20 cellular contexts compared by ENCODE assay signal in genomic region chr15:47409038-47409437, GRCh38.
DNase-seq lines count a peak whose midpoint lies in the region; ATAC-seq and TF ChIP-seq lines count a peak whose summit lies in the region.
"Had no signal": no experiment of that assay in that cellular context is flagged by ENCODE, and none has a peak within 500 bp of the region (broad histone marks: within the 10 kb centered on the region; RNA-seq: fewer than 3 reads in every experiment).

No MANE protein-coding gene starts in this region.

- TF ChIP-seq CTCF in ovary (IDR thresholded peaks at IDR 0.05), result no peak

- intact Hi-C loops in ovary (cut with DNase I), result no loop called here

- H3K27me3 ChIP-seq in adipocyte (replicated peaks; ENCODE audit: control insufficient read depth, insufficient read depth, low read length) (peaks cover 18% of the 10 kb centered on the region), neuronal stem cell (ENCODE audit: control insufficient read depth in 3 of 3, insufficient read depth in 3 of 3, low read depth in 1 of 3, low read length in 3 of 3) (no peaks in the 10 kb centered on the region), ovary (no peaks in the 10 kb centered on the region)

- H3K4me1 ChIP-seq in adipocyte (ENCODE audit: control insufficient read depth, insufficient read depth, low read length), result peaks cover 15% of the 10 kb centered on the region
- peaks cover 0 to 2% of the 10 kb centered on the region in 2 donors for H3K4me1 ChIP-seq in neuronal stem cell (ENCODE audit: control insufficient read depth in 2 of 2, insufficient read depth in 1 of 2, low read depth in 1 of 2, low read length in 2 of 2)
- peaks cover 6% of the 10 kb centered on the region for H3K4me1 ChIP-seq in ovary (ENCODE audit: insufficient read depth)

- no peak overlapping the region for H2AK5ac ChIP-seq in neuronal stem cell (ENCODE audit: low read depth, low read length)

- no peak overlapping the region for H3K4me2 ChIP-seq in neuronal stem cell (ENCODE audit: insufficient read depth, low read length, poor library complexity, severe bottlenecking)
- H3K4me2 ChIP-seq: PC-9 had no signal

- ATAC-seq in GM21576 (IDR thresholded peaks at IDR 0.05; ENCODE audit: unreplicated experiment), result no peak

- H3K18ac ChIP-seq in neuronal stem cell (ENCODE audit: low read length), result no peak overlapping the region

- H3K4me3 ChIP-seq in adipocyte (ENCODE audit: low read length), result peak overlapping the region; percentile 18
- no peak overlapping the region for H3K4me3 ChIP-seq in neuronal stem cell (ENCODE audit: low read length in 2 of 2)
- no peak overlapping the region for H3K4me3 ChIP-seq in ovary
- H3K4me3 ChIP-seq: GM23248, PC-9 had no signal

- DNase-seq in DMS 273 (lab: John Stamatoyannopoulos, UW; ENCODE audit: unreplicated experiment), result peak; percentile 64
- no peak for DNase-seq in adipocyte (ENCODE audit: low read depth)
- DNase-seq in fibroblast of the conjunctiva (ENCODE audit: low read depth), result peak; percentile 37
- peak; percentile 40 for DNase-seq in occipital lobe (lab: John Stamatoyannopoulos, UW)
- DNase-seq in neuronal stem cell (ENCODE audit: low spot score), result no peak
- DNase-seq in NCI-H345 (lab: John Stamatoyannopoulos, UW), result no peak
- no peak for DNase-seq in ovary
- DNase-seq: ACHN; Calu3; CD4-positive, alpha-beta T cell; GF-D8; GM23248; KBM-7; NCI-H1092; NCI-H1694; NCI-H2107; NCI-H446; PC-9 had no signal

- H3K9ac ChIP-seq in adipocyte (ENCODE audit: low read length), result no peak overlapping the region
- H3K9ac ChIP-seq in neuronal stem cell (ENCODE audit: low read depth, low read length, poor library complexity), result no peak overlapping the region
- H3K9ac ChIP-seq: GM23248 had no signal

- H3K23ac ChIP-seq in neuronal stem cell (ENCODE audit: low read depth, low read length, poor library complexity), result no peak overlapping the region

- no peaks in the 10 kb centered on the region for H3K79me1 ChIP-seq in neuronal stem cell (ENCODE audit: low read depth, low read length)

- H3K36me3 ChIP-seq in adipocyte (ENCODE audit: control insufficient read depth, insufficient read depth, low read length, severe bottlenecking) (no peaks in the 10 kb centered on the region), neuronal stem cell (replicated peaks in 1 of 2; ENCODE audit: control insufficient read depth in 2 of 2, insufficient read depth in 2 of 2, low read length in 2 of 2) (no peaks in the 10 kb centered on the region), ovary (no peaks in the 10 kb centered on the region)

- H3K9me3 ChIP-seq in adipocyte (ENCODE audit: control insufficient read depth, low read length) (no peaks in the 10 kb centered on the region), neuronal stem cell (replicated peaks in 1 of 2; ENCODE audit: control insufficient read depth in 2 of 2, insufficient read depth in 1 of 2, low read depth in 1 of 2, low read length in 2 of 2) (no peaks in the 10 kb centered on the region), ovary (no peaks in the 10 kb centered on the region)

- H2BK12ac ChIP-seq in neuronal stem cell (ENCODE audit: low read length), result no peak overlapping the region

- H2BK15ac ChIP-seq in neuronal stem cell (ENCODE audit: low read length), result no peak overlapping the region

- no peak overlapping the region for H4K91ac ChIP-seq in neuronal stem cell (ENCODE audit: low read depth, low read length, poor library complexity)

- no peak overlapping the region for H4K8ac ChIP-seq in neuronal stem cell (ENCODE audit: low read depth, low read length)

- no peak overlapping the region for H3K27ac ChIP-seq in neuronal stem cell (replicated peaks; ENCODE audit: low read length)
- no peak overlapping the region for H3K27ac ChIP-seq in ovary
- H3K27ac ChIP-seq: GM23248, HL-60, PC-9 had no signal

- no CpG with 5 or more reads among the region's 1 CpG for WGBS in neuronal stem cell (ENCODE audit: extremely low coverage in 2 of 2, insufficient read length in 2 of 2, insufficient replicate concordance in 1 of 2), 2 donors
- WGBS in ovary, 3 donors, result 10 to 17% (median 11%) methylated on average over 1 of the region's 1 CpG

- H2BK120ac ChIP-seq in neuronal stem cell (ENCODE audit: low read depth, low read length), result no peak overlapping the region

- no peak overlapping the region for H2AFZ ChIP-seq in neuronal stem cell (ENCODE audit: low read length)
- H2AFZ ChIP-seq: GM23248, PC-9 had no signal

- TF ChIP-seq EP300 in ovary (IDR thresholded peaks at IDR 0.05), result no peak

- no peak for TF ChIP-seq POLR2A in ovary (IDR thresholded peaks at IDR 0.05)

- H2BK5ac ChIP-seq in neuronal stem cell (ENCODE audit: low read length), result no peak overlapping the region

- H3K4ac ChIP-seq in neuronal stem cell (ENCODE audit: low read length), result no peak overlapping the region

- no peak overlapping the region for H3K14ac ChIP-seq in neuronal stem cell (ENCODE audit: low read length)

Comparison
In these comparisons a context has a peak if more than half of its experiments do, and no peak if none do; other contexts are left out.
1. DNase-seq: peak in DMS 273 (single experiment), fibroblast of the conjunctiva (single experiment) and occipital lobe (single experiment); none in adipocyte (single experiment), neuronal stem cell (single experiment), NCI-H345 (single experiment) and ovary (0 of 5).